In the genomic region with DNA sequence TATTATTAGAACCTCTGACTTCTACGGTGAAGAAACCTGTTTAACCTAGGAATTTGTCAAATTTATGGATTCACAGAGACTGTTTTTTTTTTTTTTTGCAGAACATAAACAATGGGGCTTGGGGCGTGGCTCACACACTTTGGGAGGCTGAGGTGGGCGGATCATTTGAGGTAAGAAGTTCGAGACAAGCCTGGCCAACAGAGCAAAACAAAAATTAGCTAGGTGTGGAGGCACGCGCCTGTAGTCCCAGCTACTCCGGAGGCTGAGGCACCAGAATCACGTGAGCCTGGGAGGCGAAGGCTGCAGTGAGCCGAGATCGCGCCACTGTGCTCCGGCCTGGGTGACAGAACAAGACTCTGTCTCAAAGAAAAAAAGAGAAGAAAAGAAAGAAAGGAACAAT, we compare ENCODE assay signal across 1 cellular context.
TF ChIP-seq lines count a peak whose summit lies in the region.

No MANE protein-coding gene starts in this region.

TF ChIP-seq in GM23338, 12 proteins besides CTCF, POLR2A, EP300 and RAD21:
- TF ChIP-seq STAT1 (IDR thresholded peaks at IDR 0.05; ENCODE audit: unreplicated experiment) (no peak), NANOG (IDR thresholded peaks at IDR 0.05; ENCODE audit: borderline replicate concordance) (no peak), JUNB (IDR thresholded peaks at IDR 0.05; ENCODE audit: unreplicated experiment) (no peak), ZNF331 (CRISPR knock-in tag; IDR thresholded peaks at IDR 0.05; ENCODE audit: low read depth) (no peak), POLR2AphosphoS5 (IDR thresholded peaks at IDR 0.05; ENCODE audit: low read depth) (no peak), CREB1 (CRISPR knock-in tag; IDR thresholded peaks at IDR 0.05; ENCODE audit: low read depth) (no peak), ZNF114 (CRISPR knock-in tag; IDR thresholded peaks at IDR 0.05) (no peak), EZH2 (IDR thresholded peaks at IDR 0.05; ENCODE audit: low read depth, unreplicated experiment) (no peak), EZH2phosphoT487 (IDR thresholded peaks at IDR 0.05; ENCODE audit: unreplicated experiment) (no peak)
- TF ChIP-seq, protein P1, sequence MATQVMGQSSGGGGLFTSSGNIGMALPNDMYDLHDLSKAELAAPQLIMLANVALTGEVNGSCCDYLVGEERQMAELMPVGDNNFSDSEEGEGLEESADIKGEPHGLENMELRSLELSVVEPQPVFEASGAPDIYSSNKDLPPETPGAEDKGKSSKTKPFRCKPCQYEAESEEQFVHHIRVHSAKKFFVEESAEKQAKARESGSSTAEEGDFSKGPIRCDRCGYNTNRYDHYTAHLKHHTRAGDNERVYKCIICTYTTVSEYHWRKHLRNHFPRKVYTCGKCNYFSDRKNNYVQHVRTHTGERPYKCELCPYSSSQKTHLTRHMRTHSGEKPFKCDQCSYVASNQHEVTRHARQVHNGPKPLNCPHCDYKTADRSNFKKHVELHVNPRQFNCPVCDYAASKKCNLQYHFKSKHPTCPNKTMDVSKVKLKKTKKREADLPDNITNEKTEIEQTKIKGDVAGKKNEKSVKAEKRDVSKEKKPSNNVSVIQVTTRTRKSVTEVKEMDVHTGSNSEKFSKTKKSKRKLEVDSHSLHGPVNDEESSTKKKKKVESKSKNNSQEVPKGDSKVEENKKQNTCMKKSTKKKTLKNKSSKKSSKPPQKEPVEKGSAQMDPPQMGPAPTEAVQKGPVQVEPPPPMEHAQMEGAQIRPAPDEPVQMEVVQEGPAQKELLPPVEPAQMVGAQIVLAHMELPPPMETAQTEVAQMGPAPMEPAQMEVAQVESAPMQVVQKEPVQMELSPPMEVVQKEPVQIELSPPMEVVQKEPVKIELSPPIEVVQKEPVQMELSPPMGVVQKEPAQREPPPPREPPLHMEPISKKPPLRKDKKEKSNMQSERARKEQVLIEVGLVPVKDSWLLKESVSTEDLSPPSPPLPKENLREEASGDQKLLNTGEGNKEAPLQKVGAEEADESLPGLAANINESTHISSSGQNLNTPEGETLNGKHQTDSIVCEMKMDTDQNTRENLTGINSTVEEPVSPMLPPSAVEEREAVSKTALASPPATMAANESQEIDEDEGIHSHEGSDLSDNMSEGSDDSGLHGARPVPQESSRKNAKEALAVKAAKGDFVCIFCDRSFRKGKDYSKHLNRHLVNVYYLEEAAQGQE (IDR thresholded peaks at IDR 0.05; ENCODE audit: unreplicated experiment): no peak
- TF ChIP-seq, protein P2, sequence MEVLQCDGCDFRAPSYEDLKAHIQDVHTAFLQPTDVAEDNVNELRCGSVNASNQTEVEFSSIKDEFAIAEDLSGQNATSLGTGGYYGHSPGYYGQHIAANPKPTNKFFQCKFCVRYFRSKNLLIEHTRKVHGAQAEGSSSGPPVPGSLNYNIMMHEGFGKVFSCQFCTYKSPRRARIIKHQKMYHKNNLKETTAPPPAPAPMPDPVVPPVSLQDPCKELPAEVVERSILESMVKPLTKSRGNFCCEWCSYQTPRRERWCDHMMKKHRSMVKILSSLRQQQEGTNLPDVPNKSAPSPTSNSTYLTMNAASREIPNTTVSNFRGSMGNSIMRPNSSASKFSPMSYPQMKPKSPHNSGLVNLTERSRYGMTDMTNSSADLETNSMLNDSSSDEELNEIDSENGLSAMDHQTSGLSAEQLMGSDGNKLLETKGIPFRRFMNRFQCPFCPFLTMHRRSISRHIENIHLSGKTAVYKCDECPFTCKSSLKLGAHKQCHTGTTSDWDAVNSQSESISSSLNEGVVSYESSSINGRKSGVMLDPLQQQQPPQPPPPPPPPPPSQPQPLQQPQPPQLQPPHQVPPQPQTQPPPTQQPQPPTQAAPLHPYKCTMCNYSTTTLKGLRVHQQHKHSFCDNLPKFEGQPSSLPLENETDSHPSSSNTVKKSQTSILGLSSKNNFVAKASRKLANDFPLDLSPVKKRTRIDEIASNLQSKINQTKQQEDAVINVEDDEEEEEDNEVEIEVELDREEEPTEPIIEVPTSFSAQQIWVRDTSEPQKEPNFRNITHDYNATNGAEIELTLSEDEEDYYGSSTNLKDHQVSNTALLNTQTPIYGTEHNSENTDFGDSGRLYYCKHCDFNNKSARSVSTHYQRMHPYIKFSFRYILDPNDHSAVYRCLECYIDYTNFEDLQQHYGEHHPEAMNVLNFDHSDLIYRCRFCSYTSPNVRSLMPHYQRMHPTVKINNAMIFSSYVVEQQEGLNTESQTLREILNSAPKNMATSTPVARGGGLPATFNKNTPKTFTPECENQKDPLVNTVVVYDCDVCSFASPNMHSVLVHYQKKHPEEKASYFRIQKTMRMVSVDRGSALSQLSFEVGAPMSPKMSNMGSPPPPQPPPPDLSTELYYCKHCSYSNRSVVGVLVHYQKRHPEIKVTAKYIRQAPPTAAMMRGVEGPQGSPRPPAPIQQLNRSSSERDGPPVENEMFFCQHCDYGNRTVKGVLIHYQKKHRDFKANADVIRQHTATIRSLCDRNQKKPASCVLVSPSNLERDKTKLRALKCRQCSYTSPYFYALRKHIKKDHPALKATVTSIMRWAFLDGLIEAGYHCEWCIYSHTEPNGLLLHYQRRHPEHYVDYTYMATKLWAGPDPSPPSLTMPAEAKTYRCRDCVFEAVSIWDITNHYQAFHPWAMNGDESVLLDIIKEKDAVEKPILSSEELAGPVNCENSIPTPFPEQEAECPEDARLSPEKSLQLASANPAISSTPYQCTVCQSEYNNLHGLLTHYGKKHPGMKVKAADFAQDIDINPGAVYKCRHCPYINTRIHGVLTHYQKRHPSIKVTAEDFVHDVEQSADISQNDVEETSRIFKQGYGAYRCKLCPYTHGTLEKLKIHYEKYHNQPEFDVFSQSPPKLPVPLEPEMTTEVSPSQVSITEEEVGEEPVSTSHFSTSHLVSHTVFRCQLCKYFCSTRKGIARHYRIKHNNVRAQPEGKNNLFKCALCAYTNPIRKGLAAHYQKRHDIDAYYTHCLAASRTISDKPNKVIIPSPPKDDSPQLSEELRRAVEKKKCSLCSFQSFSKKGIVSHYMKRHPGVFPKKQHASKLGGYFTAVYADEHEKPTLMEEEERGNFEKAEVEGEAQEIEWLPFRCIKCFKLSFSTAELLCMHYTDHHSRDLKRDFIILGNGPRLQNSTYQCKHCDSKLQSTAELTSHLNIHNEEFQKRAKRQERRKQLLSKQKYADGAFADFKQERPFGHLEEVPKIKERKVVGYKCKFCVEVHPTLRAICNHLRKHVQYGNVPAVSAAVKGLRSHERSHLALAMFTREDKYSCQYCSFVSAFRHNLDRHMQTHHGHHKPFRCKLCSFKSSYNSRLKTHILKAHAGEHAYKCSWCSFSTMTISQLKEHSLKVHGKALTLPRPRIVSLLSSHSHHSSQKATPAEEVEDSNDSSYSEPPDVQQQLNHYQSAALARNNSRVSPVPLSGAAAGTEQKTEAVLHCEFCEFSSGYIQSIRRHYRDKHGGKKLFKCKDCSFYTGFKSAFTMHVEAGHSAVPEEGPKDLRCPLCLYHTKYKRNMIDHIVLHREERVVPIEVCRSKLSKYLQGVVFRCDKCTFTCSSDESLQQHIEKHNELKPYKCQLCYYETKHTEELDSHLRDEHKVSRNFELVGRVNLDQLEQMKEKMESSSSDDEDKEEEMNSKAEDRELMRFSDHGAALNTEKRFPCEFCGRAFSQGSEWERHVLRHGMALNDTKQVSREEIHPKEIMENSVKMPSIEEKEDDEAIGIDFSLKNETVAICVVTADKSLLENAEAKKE (CRISPR knock-in tag; IDR thresholded peaks at IDR 0.05): no peak
- TF ChIP-seq, protein P3, sequence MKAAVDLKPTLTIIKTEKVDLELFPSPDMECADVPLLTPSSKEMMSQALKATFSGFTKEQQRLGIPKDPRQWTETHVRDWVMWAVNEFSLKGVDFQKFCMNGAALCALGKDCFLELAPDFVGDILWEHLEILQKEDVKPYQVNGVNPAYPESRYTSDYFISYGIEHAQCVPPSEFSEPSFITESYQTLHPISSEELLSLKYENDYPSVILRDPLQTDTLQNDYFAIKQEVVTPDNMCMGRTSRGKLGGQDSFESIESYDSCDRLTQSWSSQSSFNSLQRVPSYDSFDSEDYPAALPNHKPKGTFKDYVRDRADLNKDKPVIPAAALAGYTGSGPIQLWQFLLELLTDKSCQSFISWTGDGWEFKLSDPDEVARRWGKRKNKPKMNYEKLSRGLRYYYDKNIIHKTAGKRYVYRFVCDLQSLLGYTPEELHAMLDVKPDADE (IDR thresholded peaks at IDR 0.05): no peak
